In genomic region chr5:55021465-55021864, GRCh38 we compare ENCODE assay signal across 1 cellular context.
TF ChIP-seq lines count a peak whose summit lies in the region.

No MANE protein-coding gene starts in this region.

TF ChIP-seq in SK-N-SH, 30 proteins besides CTCF, POLR2A, EP300 and RAD21 (continued from another document):
- TF ChIP-seq USF1 (IDR thresholded peaks at IDR 0.05; ENCODE audit: borderline replicate concordance, low read depth), result no peak
TF ChIP-seq in SK-N-SH: peak in this region for 0.
